19 cellular contexts compared by ENCODE assay signal in genomic region chr4:26489101-26489669, GRCh38. TPM values are rescaled to one million over a fixed set of nuclear protein-coding genes. Genes with fewer than 3 reads are reported as not detected.
DNase-seq lines count a peak whose midpoint lies in the region; ATAC-seq and TF ChIP-seq lines count a peak whose summit lies in the region.
"Had no signal": no experiment of that assay in that cellular context is flagged by ENCODE, and none has a peak within 500 bp of the region (broad histone marks: within the 10 kb centered on the region; RNA-seq: fewer than 3 reads in every experiment).

No MANE protein-coding gene starts in this region.

- H3K4me1 Mint-ChIP-seq in stimulated activated effector memory CD8-positive, alpha-beta T cell treated with anti-CD3 and anti-CD28 coated beads, Interleukin-12 subunit alpha, Interleukin-12 subunit beta, amount 100 ng/mL, for 72 hours: no peaks in the 10 kb centered on the region
- no peaks in the 10 kb centered on the region for H3K4me1 Mint-ChIP-seq in MCF 10A (ENCODE audit: insufficient read depth, unreplicated experiment)

- DNase-seq in cardiac septum (ENCODE audit: low spot score) (peak; percentile 58), Right ventricle myocardium superior (no peak), cardiac fibroblast (ENCODE audit: low read depth in 2 of 2) (peak in 1 of 2 donors; percentile 9), islet precursor cell (peak; percentile 15), MCF 10A (ENCODE audit: unreplicated experiment) (no peak)
- DNase-seq in stimulated activated effector memory CD8-positive, alpha-beta T cell treated with anti-CD3 and anti-CD28 coated beads, Interleukin-12 subunit alpha, Interleukin-12 subunit beta, amount 100 ng/mL, for 72 hours (ENCODE audit: low spot score in 2 of 2): no peak
- DNase-seq: H9, NCI-H1092 treated with DMSO at 0.1 percent for 48 hours, NCI-H1436 treated with DMSO at 0.1 percent for 48 hours, NCI-H2029 treated with DMSO at 0.1 percent for 48 hours, NCI-H446 treated with DMSO at 0.1 percent for 48 hours, NCI-H526 treated with DMSO at 0.1 percent for 48 hours, OCI-M1 had no signal

- H3K36me3 Mint-ChIP-seq in stimulated activated effector memory CD8-positive, alpha-beta T cell treated with anti-CD3 and anti-CD28 coated beads, Interleukin-12 subunit alpha, Interleukin-12 subunit beta, amount 100 ng/mL, for 72 hours: no peaks in the 10 kb centered on the region
- no peaks in the 10 kb centered on the region for H3K36me3 Mint-ChIP-seq in MCF 10A (ENCODE audit: insufficient read depth, unreplicated experiment)

- no peak for TF ChIP-seq CTCF in cardiac fibroblast (IDR thresholded peaks at IDR 0.05; ENCODE audit: low read depth, low read length)
- TF ChIP-seq CTCF in MCF 10A (IDR thresholded peaks at IDR 0.05; ENCODE audit: unreplicated experiment): no peak

- intact Hi-C loops in cardiac septum (cut with DNase I) (no loop called here), Right ventricle myocardium superior (cut with DNase I) (no loop called here), MCF 10A (cut with micrococcal nuclease) (no loop called here)

- no peaks in the 10 kb centered on the region for H3K9me3 Mint-ChIP-seq in stimulated activated effector memory CD8-positive, alpha-beta T cell treated with anti-CD3 and anti-CD28 coated beads, Interleukin-12 subunit alpha, Interleukin-12 subunit beta, amount 100 ng/mL, for 72 hours
- H3K9me3 Mint-ChIP-seq in MCF 10A (ENCODE audit: unreplicated experiment): no peaks in the 10 kb centered on the region
- H3K9me3 Mint-ChIP-seq: H9 had no signal

- ATAC-seq in Right ventricle myocardium superior (ENCODE audit: poor library complexity): no peak
- ATAC-seq in stimulated activated effector memory CD8-positive, alpha-beta T cell treated with anti-CD3 and anti-CD28 coated beads, Interleukin-12 subunit alpha, Interleukin-12 subunit beta, amount 100 ng/mL, for 72 hours: peak; percentile 13
- no peak for ATAC-seq in GM19351 (IDR thresholded peaks at IDR 0.05; ENCODE audit: unreplicated experiment)
- ATAC-seq in GM18873 (IDR thresholded peaks at IDR 0.05; ENCODE audit: low FRiP score, unreplicated experiment): no peak
- ATAC-seq: HepG2, K562 had no signal

- H3K4me3 Mint-ChIP-seq in stimulated activated effector memory CD8-positive, alpha-beta T cell treated with anti-CD3 and anti-CD28 coated beads, Interleukin-12 subunit alpha, Interleukin-12 subunit beta, amount 100 ng/mL, for 72 hours: no peak overlapping the region
- H3K4me3 Mint-ChIP-seq in MCF 10A (ENCODE audit: unreplicated experiment): no peak overlapping the region
- H3K4me3 Mint-ChIP-seq: H9 had no signal

- POLR2A ChIA-PET in MCF 10A (lab: Yijun Ruan, JAX): no interaction called here

- peak overlapping the region; percentile 4 to 11 for H3K4me3 ChIP-seq in cardiac fibroblast (replicated peaks in 1 of 2; ENCODE audit: low read depth in 2 of 2, low read length in 2 of 2)
- H3K4me3 ChIP-seq: K562, SJSA1 had no signal

- H3K27ac Mint-ChIP-seq in stimulated activated effector memory CD8-positive, alpha-beta T cell treated with anti-CD3 and anti-CD28 coated beads, Interleukin-12 subunit alpha, Interleukin-12 subunit beta, amount 100 ng/mL, for 72 hours: no peak overlapping the region
- H3K27ac Mint-ChIP-seq in MCF 10A (ENCODE audit: low read depth, unreplicated experiment): no peak overlapping the region
- H3K27ac Mint-ChIP-seq: H9 had no signal

- CTCF ChIA-PET in MCF 10A (lab: Yijun Ruan, JAX): interaction anchor here (0.5 to 0.7 kb wide), 2 partner anchors 443 to 1290 kb away, joined by 3 to 5 read pairs; no protein-coding TSS in a partner anchor

- no TSS peak for BruUV-seq in MCF 10A (replicated peaks; lab: Mats Ljungman, UMichigan)

- peaks cover 63% of the 10 kb centered on the region for H3K27me3 Mint-ChIP-seq in MCF 10A (ENCODE audit: insufficient read depth, unreplicated experiment)

RNA-seq across cellular contexts. Expression of gene CCKAR, which starts 1.1 kb away (rescaled TPM):
- not detected for total RNA-seq in cardiac septum
- not detected for total RNA-seq in Right ventricle myocardium superior
- not detected in 2 replicates for total RNA-seq in MCF 10A (2022)
- total RNA-seq: H9, HepG2, HT-29, K562, SJSA1 had no signal

Comparison
In these comparisons a context has a peak if more than half of its experiments do, and no peak if none do; other contexts are left out.
1. DNase-seq: peak in cardiac septum (single experiment) and islet precursor cell (single experiment); none in Right ventricle myocardium superior (single experiment), stimulated activated effector memory CD8-positive, alpha-beta T cell treated with anti-CD3 and anti-CD28 coated beads, Interleukin-12 subunit alpha, Interleukin-12 subunit beta, amount 100 ng/mL, for 72 hours (0 of 2) and MCF 10A (single experiment).